In genomic region chr7:126486806-126487205, GRCh38 we compare ENCODE assay signal across 8 cellular contexts.
"Had no signal": no experiment of that assay in that cellular context is flagged by ENCODE, and none has a peak within 500 bp of the region (broad histone marks: within the 10 kb centered on the region; RNA-seq: fewer than 3 reads in every experiment).

No MANE protein-coding gene starts in this region.

- H3K4me1 ChIP-seq: HAP-1 had no signal

- DNase-seq: GM23248, GOT3, H7, HFFc6, IMR-90 had no signal

- H3K27ac ChIP-seq: GM23248, HL-60 had no signal

- H3K4me3 ChIP-seq: GM23248, HAP-1 had no signal

- ATAC-seq: HCT116 had no signal

- H3K9me3 ChIP-seq: HAP-1 had no signal

- H3K36me3 ChIP-seq: HAP-1 had no signal
